Comparison of ENCODE assay signal across 10 cellular contexts in genomic region chr3:21894459-21895083, GRCh38.
A peak's percentile ranks its signal among the peaks of the same experiment; 100 is the strongest.
DNase-seq lines count a peak whose midpoint lies in the region; ATAC-seq and TF ChIP-seq lines count a peak whose summit lies in the region.
"Had no signal": no experiment of that assay in that cellular context is flagged by ENCODE, and none has a peak within 500 bp of the region (broad histone marks: within the 10 kb centered on the region; RNA-seq: fewer than 3 reads in every experiment).

No MANE protein-coding gene starts in this region.

- no peak overlapping the region for H3K4me3 Mint-ChIP-seq in brain

- no peak overlapping the region for H3K27ac ChIP-seq in suprapubic skin

- no peaks in the 10 kb centered on the region for H3K36me3 ChIP-seq in suprapubic skin

- H3K27ac Mint-ChIP-seq in brain: peak overlapping the region in 2 of 5 experiments; percentile 15 to 18

- peak; percentile 78 for ATAC-seq in left lobe of liver
- ATAC-seq in GM19463 (IDR thresholded peaks at IDR 0.05; ENCODE audit: unreplicated experiment): no peak

- TF ChIP-seq CTCF in brain (conservative IDR thresholded peaks at IDR 0.05) (peak; percentile 91 to 92), suprapubic skin (IDR thresholded peaks at IDR 0.05) (no peak)

- H3K27me3 ChIP-seq in suprapubic skin: no peaks in the 10 kb centered on the region

- no peaks in the 10 kb centered on the region for H3K4me1 ChIP-seq in suprapubic skin

- no peaks in the 10 kb centered on the region for H3K9me3 ChIP-seq in suprapubic skin

- H3K27me3 Mint-ChIP-seq in brain: no peaks in the 10 kb centered on the region

- H3K4me3 ChIP-seq in suprapubic skin: no peak overlapping the region

- H3K4me1 Mint-ChIP-seq in brain: peaks cover 21% of the 10 kb centered on the region

- peak; percentile 49 for TF ChIP-seq RAD21 in Ishikawa (IDR thresholded peaks at IDR 0.05; ENCODE audit: low read depth)

- no peak for TF ChIP-seq POLR2A in suprapubic skin (IDR thresholded peaks at IDR 0.05)

- no peaks in the 10 kb centered on the region for H3K36me3 Mint-ChIP-seq in brain

- peaks cover 0 to 3% (median 0%) of the 10 kb centered on the region in 5 experiments for H3K9me3 Mint-ChIP-seq in brain

- WGBS in suprapubic skin: 59% methylated on average over 2 of the region's 2 CpGs

- DNase-seq in AG08395 (ENCODE audit: low spot score): peak; percentile 25
- no peak for DNase-seq in left lobe of liver (ENCODE audit: low spot score)
- no peak for DNase-seq in NCI-H446 treated with DMSO at 0.1 percent for 48 hours (lab: John Stamatoyannopoulos, UW)
- no peak for DNase-seq in epidermal melanocyte (ENCODE audit: insufficient read length, low spot score)
- DNase-seq in suprapubic skin (ENCODE audit: low spot score in 2 of 2): no peak
- DNase-seq: NCI-H510A; stimulated activated CD4-positive, alpha-beta T cell treated with anti-CD3 and anti-CD28 coated beads, Interleukin-12 subunit alpha, Interleukin-12 subunit beta, amount 100 ng/mL, for 4 hours had no signal

- no peak for TF ChIP-seq EP300 in Ishikawa (IDR thresholded peaks at IDR 0.05; ENCODE audit: borderline replicate concordance)
- TF ChIP-seq EP300 in suprapubic skin (IDR thresholded peaks at IDR 0.05): no peak

TF ChIP-seq in Ishikawa, 13 proteins besides CTCF, POLR2A, EP300 and RAD21:
- TF ChIP-seq TEAD4 (IDR thresholded peaks at IDR 0.05): no peak
- TF ChIP-seq CEBPB (IDR thresholded peaks at IDR 0.05): no peak
- TF ChIP-seq CREB1 (IDR thresholded peaks at IDR 0.05; ENCODE audit: low read depth): no peak
- no peak for TF ChIP-seq FOXM1 (IDR thresholded peaks at IDR 0.05; ENCODE audit: borderline replicate concordance, low read depth)
- TF ChIP-seq ZBTB7A (IDR thresholded peaks at IDR 0.05; ENCODE audit: low read depth): no peak
- TF ChIP-seq EGR1 (IDR thresholded peaks at IDR 0.05): no peak
- TF ChIP-seq, protein P1, sequence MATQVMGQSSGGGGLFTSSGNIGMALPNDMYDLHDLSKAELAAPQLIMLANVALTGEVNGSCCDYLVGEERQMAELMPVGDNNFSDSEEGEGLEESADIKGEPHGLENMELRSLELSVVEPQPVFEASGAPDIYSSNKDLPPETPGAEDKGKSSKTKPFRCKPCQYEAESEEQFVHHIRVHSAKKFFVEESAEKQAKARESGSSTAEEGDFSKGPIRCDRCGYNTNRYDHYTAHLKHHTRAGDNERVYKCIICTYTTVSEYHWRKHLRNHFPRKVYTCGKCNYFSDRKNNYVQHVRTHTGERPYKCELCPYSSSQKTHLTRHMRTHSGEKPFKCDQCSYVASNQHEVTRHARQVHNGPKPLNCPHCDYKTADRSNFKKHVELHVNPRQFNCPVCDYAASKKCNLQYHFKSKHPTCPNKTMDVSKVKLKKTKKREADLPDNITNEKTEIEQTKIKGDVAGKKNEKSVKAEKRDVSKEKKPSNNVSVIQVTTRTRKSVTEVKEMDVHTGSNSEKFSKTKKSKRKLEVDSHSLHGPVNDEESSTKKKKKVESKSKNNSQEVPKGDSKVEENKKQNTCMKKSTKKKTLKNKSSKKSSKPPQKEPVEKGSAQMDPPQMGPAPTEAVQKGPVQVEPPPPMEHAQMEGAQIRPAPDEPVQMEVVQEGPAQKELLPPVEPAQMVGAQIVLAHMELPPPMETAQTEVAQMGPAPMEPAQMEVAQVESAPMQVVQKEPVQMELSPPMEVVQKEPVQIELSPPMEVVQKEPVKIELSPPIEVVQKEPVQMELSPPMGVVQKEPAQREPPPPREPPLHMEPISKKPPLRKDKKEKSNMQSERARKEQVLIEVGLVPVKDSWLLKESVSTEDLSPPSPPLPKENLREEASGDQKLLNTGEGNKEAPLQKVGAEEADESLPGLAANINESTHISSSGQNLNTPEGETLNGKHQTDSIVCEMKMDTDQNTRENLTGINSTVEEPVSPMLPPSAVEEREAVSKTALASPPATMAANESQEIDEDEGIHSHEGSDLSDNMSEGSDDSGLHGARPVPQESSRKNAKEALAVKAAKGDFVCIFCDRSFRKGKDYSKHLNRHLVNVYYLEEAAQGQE (IDR thresholded peaks at IDR 0.05; ENCODE audit: low read depth): no peak
- no peak for TF ChIP-seq TAF1 (IDR thresholded peaks at IDR 0.05; ENCODE audit: low read depth)
- TF ChIP-seq YY1 (IDR thresholded peaks at IDR 0.05; ENCODE audit: low read depth): no peak
- TF ChIP-seq NFIC (IDR thresholded peaks at IDR 0.05): no peak
- no peak for TF ChIP-seq TCF12 (IDR thresholded peaks at IDR 0.05; ENCODE audit: low read depth)

Comparison
In these comparisons a context has a peak if more than half of its experiments do, and no peak if none do; other contexts are left out.
1. CTCF ChIP-seq: peak in brain (2 of 2); none in suprapubic skin (0 of 2).